20 cellular contexts compared by ENCODE assay signal in the genomic region with DNA sequence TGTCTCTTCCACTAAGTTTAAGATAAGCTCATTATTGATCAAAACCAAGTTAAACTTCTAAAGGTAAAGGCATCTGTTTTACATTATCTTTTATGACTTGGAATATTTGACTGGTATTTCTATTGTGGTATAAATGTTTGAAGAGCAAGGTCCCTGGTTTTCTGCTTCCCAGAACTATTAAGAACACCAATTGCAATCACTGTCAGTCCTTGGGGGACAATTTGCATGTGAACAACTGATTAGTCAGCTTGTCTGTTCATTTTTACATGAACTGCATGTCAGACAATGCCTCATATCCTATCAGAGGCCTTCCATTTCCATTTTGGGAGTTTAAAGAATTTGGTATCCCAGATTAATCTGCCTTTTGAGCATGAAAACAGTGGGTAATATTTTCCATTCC.
A peak's percentile ranks its signal among the peaks of the same experiment; 100 is the strongest.
DNase-seq lines count a peak whose midpoint lies in the region; ATAC-seq and TF ChIP-seq lines count a peak whose summit lies in the region.
"Had no signal": no experiment of that assay in that cellular context is flagged by ENCODE, and none has a peak within 500 bp of the region (broad histone marks: within the 10 kb centered on the region; RNA-seq: fewer than 3 reads in every experiment).

No MANE protein-coding gene starts in this region.

- no peaks in the 10 kb centered on the region for H3K36me3 Mint-ChIP-seq in activated T-cell treated with anti-CD3 and anti-CD28 coated beads, Interleukin-2, amount 50 U/mL, for 24 hours (ENCODE audit: low read depth)

- H3K9me3 Mint-ChIP-seq in activated T-cell treated with anti-CD3 and anti-CD28 coated beads, Interleukin-2, amount 50 U/mL, for 24 hours = no peaks in the 10 kb centered on the region
- H3K9me3 Mint-ChIP-seq: GM23338 had no signal

- no peaks in the 10 kb centered on the region for H3K27me3 Mint-ChIP-seq in activated T-cell treated with anti-CD3 and anti-CD28 coated beads, Interleukin-2, amount 50 U/mL, for 24 hours

- H3K27ac Mint-ChIP-seq in activated T-cell treated with anti-CD3 and anti-CD28 coated beads, Interleukin-2, amount 50 U/mL, for 24 hours = no peak overlapping the region
- H3K27ac Mint-ChIP-seq: GM23338 had no signal

- H3K27ac ChIP-seq in hepatocyte = peak overlapping the region; percentile 7
- H3K27ac ChIP-seq in body of pancreas = no peak overlapping the region
- H3K27ac ChIP-seq: BLaER1 treated with 17β-estradiol and CSF1 and Interleukin-3, amounts not matched to agents 10 nM and 100 nM; PC-9; SK-N-MC had no signal

- no peak for TF ChIP-seq POLR2A in body of pancreas (IDR thresholded peaks at IDR 0.05)

- peaks cover 8% of the 10 kb centered on the region for H3K4me1 ChIP-seq in hepatocyte (ENCODE audit: insufficient read depth)
- no peaks in the 10 kb centered on the region for H3K4me1 ChIP-seq in BE2C
- peaks cover 18% of the 10 kb centered on the region for H3K4me1 ChIP-seq in body of pancreas

- H3K9me2 ChIP-seq in hepatocyte (replicated peaks; ENCODE audit: insufficient read depth) = no peaks in the 10 kb centered on the region

- no peak overlapping the region for H3K4me3 Mint-ChIP-seq in activated T-cell treated with anti-CD3 and anti-CD28 coated beads, Interleukin-2, amount 50 U/mL, for 24 hours
- H3K4me3 Mint-ChIP-seq: GM23338 had no signal

- H3K36me3 ChIP-seq in hepatocyte (replicated peaks; ENCODE audit: insufficient read depth, low read depth) = no peaks in the 10 kb centered on the region
- no peaks in the 10 kb centered on the region for H3K36me3 ChIP-seq in BE2C
- H3K36me3 ChIP-seq in body of pancreas (replicated peaks in 1 of 2; ENCODE audit: insufficient read depth in 1 of 2, low read depth in 2 of 2) = no peaks in the 10 kb centered on the region
- H3K36me3 ChIP-seq: BLaER1 treated with 17β-estradiol and CSF1 and Interleukin-3, amounts not matched to agents 10 nM and 100 nM; MG63 had no signal

- H3K27me3 ChIP-seq in hepatocyte (no peaks in the 10 kb centered on the region), BE2C (no peaks in the 10 kb centered on the region), body of pancreas (no peaks in the 10 kb centered on the region)
- H3K27me3 ChIP-seq: BLaER1 treated with 17β-estradiol and CSF1 and Interleukin-3, amounts not matched to agents 10 nM and 100 nM; MG63 had no signal

- no peak overlapping the region for H3K4me2 ChIP-seq in hepatocyte
- H3K4me2 ChIP-seq: BLaER1 treated with 17β-estradiol and CSF1 and Interleukin-3, amounts not matched to agents 10 nM and 100 nM; GM23338; PC-9 had no signal

- TF ChIP-seq CTCF in hepatocyte (IDR thresholded peaks at IDR 0.05; ENCODE audit: poor library complexity) = no peak
- no peak for TF ChIP-seq CTCF in BE2C (IDR thresholded peaks at IDR 0.05; ENCODE audit: low read depth, low read length)
- TF ChIP-seq CTCF in body of pancreas (IDR thresholded peaks at IDR 0.05) = no peak

- ATAC-seq in SK-N-SH treated with all-trans-retinoic acid at 6 μM for 48 hours (peak; percentile 31; the same call in 2 of the 3 replicates), GM19463 (IDR thresholded peaks at IDR 0.05; ENCODE audit: unreplicated experiment) (no peak), body of pancreas (no peak)
- ATAC-seq: GM23338 had no signal

- no peaks in the 10 kb centered on the region for H3K79me2 ChIP-seq in hepatocyte

- intact Hi-C loops in body of pancreas (cut with DNase I) = no loop called here

- H3K4me3 ChIP-seq in hepatocyte = no peak overlapping the region
- H3K4me3 ChIP-seq in BE2C (ENCODE audit: low read depth, low read length) = no peak overlapping the region
- no peak overlapping the region for H3K4me3 ChIP-seq in body of pancreas
- H3K4me3 ChIP-seq: BLaER1 treated with 17β-estradiol and CSF1 and Interleukin-3, amounts not matched to agents 10 nM and 100 nM; GM23338; MG63; PC-9; SK-N-MC had no signal

- no peaks in the 10 kb centered on the region for H3K4me1 Mint-ChIP-seq in activated T-cell treated with anti-CD3 and anti-CD28 coated beads, Interleukin-2, amount 50 U/mL, for 24 hours (ENCODE audit: low read depth)

- DNase-seq in GM03348 (ENCODE audit: low spot score) (peak; percentile 27), hepatocyte (ENCODE audit: low spot score) (no peak), stromal cell of bone marrow (ENCODE audit: low read depth) (peak; percentile 94), BE2C (no peak), body of pancreas (no peak)
- DNase-seq in activated T-cell treated with anti-CD3 and anti-CD28 coated beads, Interleukin-2, amount 50 U/mL, for 24 hours = no peak
- DNase-seq: ACHN; DMS153; MG63; NCI-H1092 treated with DMSO at 0.1 percent for 48 hours; NCI-H1694; NCI-H345; NCI-H526 treated with DMSO at 0.1 percent for 48 hours; NK-92 treated with Interleukin-12 subunit alpha and Interleukin-12 subunit beta, amount 100 ng/mL, for 24 hours; PC-9 had no signal

- H2AFZ ChIP-seq in hepatocyte = no peak overlapping the region
- H2AFZ ChIP-seq: GM23338, PC-9 had no signal

- H3K9me3 ChIP-seq in hepatocyte (ENCODE audit: low read depth) (no peaks in the 10 kb centered on the region), BE2C (no peaks in the 10 kb centered on the region), body of pancreas (no peaks in the 10 kb centered on the region)
- H3K9me3 ChIP-seq: BLaER1 treated with 17β-estradiol and CSF1 and Interleukin-3, amounts not matched to agents 10 nM and 100 nM; MG63 had no signal

- H4K20me1 ChIP-seq in hepatocyte (ENCODE audit: insufficient read depth, poor library complexity, severe bottlenecking) = no peaks in the 10 kb centered on the region
- H4K20me1 ChIP-seq: BLaER1 treated with 17β-estradiol and CSF1 and Interleukin-3, amounts not matched to agents 10 nM and 100 nM had no signal

TF ChIP-seq in SK-N-SH treated with all-trans-retinoic acid at 6 μM for 48 hours, 23 proteins besides CTCF, POLR2A, EP300 and RAD21:
- TF ChIP-seq ZC3H10 (CRISPR knock-in tag; IDR thresholded peaks at IDR 0.05) (no peak), PPARA (CRISPR knock-in tag; IDR thresholded peaks at IDR 0.05; ENCODE audit: borderline replicate concordance) (no peak), ISL1 (CRISPR knock-in tag; IDR thresholded peaks at IDR 0.05) (peak; percentile 54), TOX (CRISPR knock-in tag; IDR thresholded peaks at IDR 0.05; ENCODE audit: borderline replicate concordance) (no peak)

Comparison
In these comparisons a context has a peak if more than half of its experiments do, and no peak if none do; other contexts are left out.
1. DNase-seq: peak in GM03348 (single experiment) and stromal cell of bone marrow (single experiment); none in hepatocyte (single experiment), activated T-cell treated with anti-CD3 and anti-CD28 coated beads, Interleukin-2, amount 50 U/mL, for 24 hours (single experiment), BE2C (single experiment) and body of pancreas (0 of 4).